Comparison of ENCODE assay signal across 1 cellular context in the genomic region with DNA sequence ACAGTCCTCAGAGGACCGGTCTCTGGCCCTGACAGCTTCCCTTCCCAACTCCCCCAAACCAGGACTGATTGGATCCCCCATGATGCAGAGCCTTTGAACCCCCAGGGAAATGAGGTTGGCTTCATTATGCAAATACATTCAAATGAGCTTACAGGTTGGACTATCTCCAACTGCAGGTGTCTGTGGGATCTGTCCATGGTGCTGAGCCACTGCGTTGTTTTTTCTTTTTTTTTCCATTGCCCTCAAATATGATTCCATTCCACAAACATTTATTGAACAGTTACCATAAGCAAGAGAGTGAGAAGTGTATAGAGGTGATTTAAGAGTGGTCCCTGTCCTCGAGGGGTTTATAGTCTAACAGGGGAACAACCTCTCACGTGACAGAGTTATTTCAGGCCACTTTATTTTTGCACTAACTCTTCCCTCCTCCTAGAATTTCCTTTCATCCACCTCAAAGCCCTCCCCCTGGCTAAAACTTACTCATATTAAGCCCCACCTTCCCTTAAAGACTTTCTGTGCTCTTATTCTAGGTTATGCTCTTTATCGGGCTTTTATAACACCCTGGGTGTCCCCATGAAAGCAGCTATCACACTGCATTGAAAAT.
TF ChIP-seq lines count a peak whose summit lies in the region.

No MANE protein-coding gene starts in this region.

TF ChIP-seq in Ishikawa, 13 proteins besides CTCF, POLR2A, EP300 and RAD21 (continued from another document):
- TF ChIP-seq, protein P1, sequence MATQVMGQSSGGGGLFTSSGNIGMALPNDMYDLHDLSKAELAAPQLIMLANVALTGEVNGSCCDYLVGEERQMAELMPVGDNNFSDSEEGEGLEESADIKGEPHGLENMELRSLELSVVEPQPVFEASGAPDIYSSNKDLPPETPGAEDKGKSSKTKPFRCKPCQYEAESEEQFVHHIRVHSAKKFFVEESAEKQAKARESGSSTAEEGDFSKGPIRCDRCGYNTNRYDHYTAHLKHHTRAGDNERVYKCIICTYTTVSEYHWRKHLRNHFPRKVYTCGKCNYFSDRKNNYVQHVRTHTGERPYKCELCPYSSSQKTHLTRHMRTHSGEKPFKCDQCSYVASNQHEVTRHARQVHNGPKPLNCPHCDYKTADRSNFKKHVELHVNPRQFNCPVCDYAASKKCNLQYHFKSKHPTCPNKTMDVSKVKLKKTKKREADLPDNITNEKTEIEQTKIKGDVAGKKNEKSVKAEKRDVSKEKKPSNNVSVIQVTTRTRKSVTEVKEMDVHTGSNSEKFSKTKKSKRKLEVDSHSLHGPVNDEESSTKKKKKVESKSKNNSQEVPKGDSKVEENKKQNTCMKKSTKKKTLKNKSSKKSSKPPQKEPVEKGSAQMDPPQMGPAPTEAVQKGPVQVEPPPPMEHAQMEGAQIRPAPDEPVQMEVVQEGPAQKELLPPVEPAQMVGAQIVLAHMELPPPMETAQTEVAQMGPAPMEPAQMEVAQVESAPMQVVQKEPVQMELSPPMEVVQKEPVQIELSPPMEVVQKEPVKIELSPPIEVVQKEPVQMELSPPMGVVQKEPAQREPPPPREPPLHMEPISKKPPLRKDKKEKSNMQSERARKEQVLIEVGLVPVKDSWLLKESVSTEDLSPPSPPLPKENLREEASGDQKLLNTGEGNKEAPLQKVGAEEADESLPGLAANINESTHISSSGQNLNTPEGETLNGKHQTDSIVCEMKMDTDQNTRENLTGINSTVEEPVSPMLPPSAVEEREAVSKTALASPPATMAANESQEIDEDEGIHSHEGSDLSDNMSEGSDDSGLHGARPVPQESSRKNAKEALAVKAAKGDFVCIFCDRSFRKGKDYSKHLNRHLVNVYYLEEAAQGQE (IDR thresholded peaks at IDR 0.05; ENCODE audit: low read depth) = peak; percentile 96
- TF ChIP-seq ZBTB7A (IDR thresholded peaks at IDR 0.05; ENCODE audit: low read depth) = no peak
